Comparison of ENCODE assay signal across 21 cellular contexts in genomic region chr1:150963535-150964489, GRCh38. TPM values are rescaled to one million over a fixed set of nuclear protein-coding genes. Genes with fewer than 3 reads are reported as not detected.
DNase-seq lines count a peak whose midpoint lies in the region; ATAC-seq and TF ChIP-seq lines count a peak whose summit lies in the region.
"Had no signal": no experiment of that assay in that cellular context is flagged by ENCODE, and none has a peak within 500 bp of the region (broad histone marks: within the 10 kb centered on the region; RNA-seq: fewer than 3 reads in every experiment).

No MANE protein-coding gene starts in this region.

- DNase-seq in activated naive CD4-positive, alpha-beta T cell treated with anti-CD3 and anti-CD28 coated beads, Interleukin-2, amount 50 U/mL, for 16 hours = no peak
- DNase-seq in T-helper 17 cell (no peak), endothelial cell (ENCODE audit: low spot score) (no peak), MV-4-11 (lab: John Stamatoyannopoulos, UW) (no peak), colonic mucosa (no peak), UCSD-AML1 (lab: John Stamatoyannopoulos, UW; ENCODE audit: unreplicated experiment) (no peak)
- DNase-seq: COR-L47; EL; NCI-H146; NCI-H226; NK-92 treated with Interleukin-12 subunit alpha and Interleukin-12 subunit beta, amount 100 ng/mL, for 24 hours; stomach had no signal

- peaks cover 25% of the 10 kb centered on the region for H3K36me3 ChIP-seq in colonic mucosa

- intact Hi-C loops in colonic mucosa (cut with DNase I) = no loop called here

- H3K4me1 Mint-ChIP-seq in activated naive CD4-positive, alpha-beta T cell treated with anti-CD3 and anti-CD28 coated beads, Interleukin-2, amount 50 U/mL, for 24 hours = peaks cover 3% of the 10 kb centered on the region
- H3K4me1 Mint-ChIP-seq in T-helper 17 cell (peaks cover 24% of the 10 kb centered on the region), endothelial cell (ENCODE audit: unreplicated experiment) (peaks cover 34% of the 10 kb centered on the region)
- H3K4me1 Mint-ChIP-seq in stimulated activated memory B cell treated with anti-CD40 and anti-IgM and Interleukin-4, amounts not matched to agents 10 μg/mL and 1 μg/mL and 100 μg/mL, for 72 hours = no peaks in the 10 kb centered on the region

- no peaks in the 10 kb centered on the region for H3K9me3 Mint-ChIP-seq in activated naive CD4-positive, alpha-beta T cell treated with anti-CD3 and anti-CD28 coated beads, Interleukin-2, amount 50 U/mL, for 24 hours
- no peaks in the 10 kb centered on the region for H3K9me3 Mint-ChIP-seq in endothelial cell (ENCODE audit: unreplicated experiment)
- no peaks in the 10 kb centered on the region for H3K9me3 Mint-ChIP-seq in stimulated activated memory B cell treated with anti-CD40 and anti-IgM and Interleukin-4, amounts not matched to agents 10 μg/mL and 1 μg/mL and 100 μg/mL, for 72 hours
- H3K9me3 Mint-ChIP-seq: activated T-helper 2 cell treated with anti-CD3 and anti-CD28 coated beads, Interferon-gamma antibody, Interleukin-2, Interleukin-4, amounts not matched to agents 10 μg/mL and 5 μg/mL and 100 μg/mL, durations not matched to agents 14 hours and 24 hours and 36 hours; dendritic cell treated with granulocyte-macrophage colony-stimulating factor and Interleukin-4, amounts not matched to agents 40 ng/mL and 50 ng/mL, for 4 days had no signal

- no peak for ATAC-seq in T-helper 17 cell
- no peak for ATAC-seq in stimulated activated memory B cell treated with anti-CD40 and anti-IgM and Interleukin-4, amounts not matched to agents 10 μg/mL and 1 μg/mL and 100 μg/mL, for 72 hours
- ATAC-seq: esophagus mucosa had no signal

- no peak overlapping the region for H3K9ac ChIP-seq in colonic mucosa (ENCODE audit: low read depth in 2 of 2, low read length in 2 of 2)

- H3K4me1 ChIP-seq in colonic mucosa = no peaks in the 10 kb centered on the region

- no peak overlapping the region for H3K4me3 ChIP-seq in colonic mucosa
- H3K4me3 ChIP-seq: stomach had no signal

- H3K27ac ChIP-seq in colonic mucosa = no peak overlapping the region
- H3K27ac ChIP-seq: stomach had no signal

- no peaks in the 10 kb centered on the region for H3K27me3 Mint-ChIP-seq in activated naive CD4-positive, alpha-beta T cell treated with anti-CD3 and anti-CD28 coated beads, Interleukin-2, amount 50 U/mL, for 24 hours
- H3K27me3 Mint-ChIP-seq in T-helper 17 cell = no peaks in the 10 kb centered on the region
- peaks cover 18% of the 10 kb centered on the region for H3K27me3 Mint-ChIP-seq in endothelial cell (ENCODE audit: unreplicated experiment)
- H3K27me3 Mint-ChIP-seq in stimulated activated memory B cell treated with anti-CD40 and anti-IgM and Interleukin-4, amounts not matched to agents 10 μg/mL and 1 μg/mL and 100 μg/mL, for 72 hours = no peaks in the 10 kb centered on the region
- H3K27me3 Mint-ChIP-seq: dendritic cell treated with granulocyte-macrophage colony-stimulating factor and Interleukin-4, amounts not matched to agents 40 ng/mL and 50 ng/mL, for 4 days had no signal

- peak overlapping the region; percentile 23 for H3K27ac Mint-ChIP-seq in activated naive CD4-positive, alpha-beta T cell treated with anti-CD3 and anti-CD28 coated beads, Interleukin-2, amount 50 U/mL, for 24 hours
- H3K27ac Mint-ChIP-seq in T-helper 17 cell (peak overlapping the region; percentile 86), endothelial cell (ENCODE audit: unreplicated experiment) (peak overlapping the region; percentile 72)
- H3K27ac Mint-ChIP-seq in stimulated activated memory B cell treated with anti-CD40 and anti-IgM and Interleukin-4, amounts not matched to agents 10 μg/mL and 1 μg/mL and 100 μg/mL, for 72 hours = peak overlapping the region; percentile 24
- H3K27ac Mint-ChIP-seq: activated T-helper 2 cell treated with anti-CD3 and anti-CD28 coated beads, Interferon-gamma antibody, Interleukin-2, Interleukin-4, amounts not matched to agents 10 μg/mL and 5 μg/mL and 100 μg/mL, durations not matched to agents 14 hours and 24 hours and 36 hours had no signal

- H3K27me3 ChIP-seq in colonic mucosa = no peaks in the 10 kb centered on the region
- H3K27me3 ChIP-seq: stomach had no signal

- H3K9me3 ChIP-seq in T-helper 17 cell (ENCODE audit: control insufficient read depth, low read length, poor library complexity, severe bottlenecking) (no peaks in the 10 kb centered on the region), colonic mucosa (no peaks in the 10 kb centered on the region)
- H3K9me3 ChIP-seq: stomach had no signal

- peaks cover 19% of the 10 kb centered on the region for H3K36me3 Mint-ChIP-seq in activated naive CD4-positive, alpha-beta T cell treated with anti-CD3 and anti-CD28 coated beads, Interleukin-2, amount 50 U/mL, for 24 hours
- peaks cover 21% of the 10 kb centered on the region for H3K36me3 Mint-ChIP-seq in T-helper 17 cell (ENCODE audit: low read depth)
- peaks cover 67% of the 10 kb centered on the region for H3K36me3 Mint-ChIP-seq in endothelial cell (ENCODE audit: low read depth, unreplicated experiment)
- peaks cover 67% of the 10 kb centered on the region for H3K36me3 Mint-ChIP-seq in stimulated activated memory B cell treated with anti-CD40 and anti-IgM and Interleukin-4, amounts not matched to agents 10 μg/mL and 1 μg/mL and 100 μg/mL, for 72 hours

- TF ChIP-seq CTCF in endothelial cell (IDR thresholded peaks at IDR 0.05; ENCODE audit: unreplicated experiment) (no peak), colonic mucosa (IDR thresholded peaks at IDR 0.05) (no peak)

- no peak overlapping the region for H3K4me3 Mint-ChIP-seq in activated naive CD4-positive, alpha-beta T cell treated with anti-CD3 and anti-CD28 coated beads, Interleukin-2, amount 50 U/mL, for 24 hours
- H3K4me3 Mint-ChIP-seq in T-helper 17 cell (no peak overlapping the region), endothelial cell (ENCODE audit: unreplicated experiment) (peak overlapping the region; percentile 79)
- no peak overlapping the region for H3K4me3 Mint-ChIP-seq in stimulated activated memory B cell treated with anti-CD40 and anti-IgM and Interleukin-4, amounts not matched to agents 10 μg/mL and 1 μg/mL and 100 μg/mL, for 72 hours
- H3K4me3 Mint-ChIP-seq: dendritic cell treated with granulocyte-macrophage colony-stimulating factor and Interleukin-4, amounts not matched to agents 40 ng/mL and 50 ng/mL, for 4 days had no signal

RNA-seq across cellular contexts. Expression of gene CERS2, which starts 10.8 kb away (rescaled TPM):
- total RNA-seq in T-helper 17 cell (100 to 1,000 TPM; 108 to 142 TPM), endothelial cell (ENCODE audit: unreplicated experiment) (186 TPM), colonic mucosa (100 to 1,000 TPM; 140 to 157 TPM)

RNA-seq across cellular contexts. Expression of gene ANXA9, which starts 18.3 kb away (rescaled TPM):
- total RNA-seq in T-helper 17 cell = under 1 TPM in 1 of 2 donors, not detected in 1; 0.15 TPM
- total RNA-seq in endothelial cell (ENCODE audit: unreplicated experiment) = not detected
- total RNA-seq in colonic mucosa = under 1 TPM; 0.40 to 0.53 TPM
- total RNA-seq: astrocyte, LHCN-M2, pulmonary artery endothelial cell, RPMI7951, stomach had no signal

RNA-seq across cellular contexts. Expression of gene SETDB1, which starts 37.6 kb away (rescaled TPM):
- total RNA-seq in T-helper 17 cell (10 to 100 TPM; 44.0 to 51.0 TPM), endothelial cell (ENCODE audit: unreplicated experiment) (50.6 TPM), colonic mucosa (10 to 100 TPM; 28.2 to 32.8 TPM)

RNA-seq across cellular contexts. Expression of gene MINDY1, which starts 42.9 kb away (rescaled TPM):
- total RNA-seq in T-helper 17 cell = 10 to 100 TPM; 19.0 to 31.6 TPM
- 11.2 TPM for total RNA-seq in endothelial cell (ENCODE audit: unreplicated experiment)
- total RNA-seq in colonic mucosa = 10 to 100 TPM; 40.4 to 43.1 TPM

RNA-seq across cellular contexts. Expression of gene PRUNE1, which starts 44.4 kb away (rescaled TPM):
- total RNA-seq in T-helper 17 cell (10 to 100 TPM; 15.8 to 30.0 TPM), endothelial cell (ENCODE audit: unreplicated experiment) (16.7 TPM), colonic mucosa (10 to 100 TPM; 20.4 to 21.5 TPM)

Comparison
In these comparisons a context has a peak if more than half of its experiments do, and no peak if none do; other contexts are left out.
1. H3K27ac Mint-ChIP-seq: peak in every context shown above with its lines; median percentile 86 in T-helper 17 cell; 72 in endothelial cell; 24 in stimulated activated memory B cell treated with anti-CD40 and anti-IgM and Interleukin-4, amounts not matched to agents 10 μg/mL and 1 μg/mL and 100 μg/mL, for 72 hours; 23 in activated naive CD4-positive, alpha-beta T cell treated with anti-CD3 and anti-CD28 coated beads, Interleukin-2, amount 50 U/mL, for 24 hours.